ENCODE assay signal across 13 cellular contexts in the genomic region with DNA sequence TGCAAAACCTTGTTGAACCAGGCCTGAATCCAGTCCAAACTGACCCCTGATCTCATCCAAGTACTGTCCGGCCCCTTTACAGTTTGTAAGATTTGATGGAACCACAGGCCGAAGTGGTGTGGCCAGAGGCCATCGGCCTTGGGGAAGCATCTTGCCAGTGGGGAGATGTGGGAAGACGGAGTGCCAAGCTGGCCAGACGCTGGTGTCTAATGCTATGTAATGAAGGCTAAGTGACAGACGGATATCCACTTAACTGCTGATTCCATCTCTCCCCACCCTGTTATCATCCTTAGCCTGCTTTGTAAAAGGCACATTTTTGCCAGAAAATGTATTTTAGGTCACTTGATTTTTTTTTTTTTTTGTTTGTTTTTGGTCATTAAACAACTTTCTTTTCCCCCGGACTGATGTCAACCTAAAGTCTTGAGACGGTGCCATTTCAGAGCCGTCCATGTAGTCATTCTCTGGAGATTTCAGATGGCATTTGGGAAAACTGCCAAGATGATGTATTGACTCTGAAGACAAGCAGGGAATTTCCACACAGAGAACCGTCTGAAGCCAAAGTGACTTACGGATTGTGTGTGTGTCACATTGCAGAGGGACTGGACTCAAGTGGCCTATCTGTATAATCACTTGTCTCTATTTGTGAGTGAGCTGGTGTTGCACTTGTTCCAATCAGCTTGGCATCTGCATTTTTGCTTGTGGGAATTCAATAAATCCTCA.
DNase-seq lines count a peak whose midpoint lies in the region; ATAC-seq lines count a peak whose summit lies in the region.
"Had no signal": no experiment of that assay in that cellular context is flagged by ENCODE, and none has a peak within 500 bp of the region (broad histone marks: within the 10 kb centered on the region; RNA-seq: fewer than 3 reads in every experiment).

No MANE protein-coding gene starts in this region.

- no peak overlapping the region for H3K4me3 Mint-ChIP-seq in stimulated activated effector memory CD8-positive, alpha-beta T cell treated with anti-CD3 and anti-CD28 coated beads, Interleukin-12 subunit alpha, Interleukin-12 subunit beta, amount 100 ng/mL, for 72 hours
- H3K4me3 Mint-ChIP-seq: activated naive CD4-positive, alpha-beta T cell treated with anti-CD3 and anti-CD28 coated beads for 36 hours had no signal

- H3K9me3 Mint-ChIP-seq in stimulated activated effector memory CD8-positive, alpha-beta T cell treated with anti-CD3 and anti-CD28 coated beads, Interleukin-12 subunit alpha, Interleukin-12 subunit beta, amount 100 ng/mL, for 72 hours: no peaks in the 10 kb centered on the region
- H3K9me3 Mint-ChIP-seq: activated naive CD4-positive, alpha-beta T cell treated with anti-CD3 and anti-CD28 coated beads for 36 hours had no signal

- H3K4me1 Mint-ChIP-seq in stimulated activated effector memory CD8-positive, alpha-beta T cell treated with anti-CD3 and anti-CD28 coated beads, Interleukin-12 subunit alpha, Interleukin-12 subunit beta, amount 100 ng/mL, for 72 hours: peaks cover 11% of the 10 kb centered on the region

- DNase-seq in ELR (ENCODE audit: low read depth) (peak; percentile 47), NCI-H524 treated with DMSO at 0.1 percent for 48 hours (lab: John Stamatoyannopoulos, UW) (peak; percentile 65), dedifferentiated amniotic fluid mesenchymal stem cell (ENCODE audit: extremely low spot score) (peak; percentile 44), pons (ENCODE audit: low spot score) (peak; percentile 29), NCI-H187 treated with DMSO at 0.1 percent for 48 hours (lab: John Stamatoyannopoulos, UW) (no peak)
- no peak for DNase-seq in stimulated activated effector memory CD8-positive, alpha-beta T cell treated with anti-CD3 and anti-CD28 coated beads, Interleukin-12 subunit alpha, Interleukin-12 subunit beta, amount 100 ng/mL, for 72 hours (ENCODE audit: low spot score in 2 of 2)
- DNase-seq: activated naive CD4-positive, alpha-beta T cell treated with anti-CD3 and anti-CD28 coated beads for 36 hours; kidney glomerular epithelial cell; MG63; NCI-H226; right lobe of liver had no signal

- H3K27ac Mint-ChIP-seq in stimulated activated effector memory CD8-positive, alpha-beta T cell treated with anti-CD3 and anti-CD28 coated beads, Interleukin-12 subunit alpha, Interleukin-12 subunit beta, amount 100 ng/mL, for 72 hours: no peak overlapping the region
- H3K27ac Mint-ChIP-seq: activated naive CD4-positive, alpha-beta T cell treated with anti-CD3 and anti-CD28 coated beads for 36 hours had no signal

- no peaks in the 10 kb centered on the region for H3K36me3 Mint-ChIP-seq in stimulated activated effector memory CD8-positive, alpha-beta T cell treated with anti-CD3 and anti-CD28 coated beads, Interleukin-12 subunit alpha, Interleukin-12 subunit beta, amount 100 ng/mL, for 72 hours

- ATAC-seq in stimulated activated effector memory CD8-positive, alpha-beta T cell treated with anti-CD3 and anti-CD28 coated beads, Interleukin-12 subunit alpha, Interleukin-12 subunit beta, amount 100 ng/mL, for 72 hours: no peak
- no peak for ATAC-seq in GM19463 (IDR thresholded peaks at IDR 0.05; ENCODE audit: unreplicated experiment)
- ATAC-seq: Right ventricle myocardium inferior had no signal

Comparison
In these comparisons a context has a peak if more than half of its experiments do, and no peak if none do; other contexts are left out.
1. DNase-seq: peak in ELR (single experiment), NCI-H524 treated with DMSO at 0.1 percent for 48 hours (single experiment), dedifferentiated amniotic fluid mesenchymal stem cell (single experiment) and pons (single experiment); none in NCI-H187 treated with DMSO at 0.1 percent for 48 hours (single experiment) and stimulated activated effector memory CD8-positive, alpha-beta T cell treated with anti-CD3 and anti-CD28 coated beads, Interleukin-12 subunit alpha, Interleukin-12 subunit beta, amount 100 ng/mL, for 72 hours (0 of 2).